12 cellular contexts compared by ENCODE assay signal in the genomic region with DNA sequence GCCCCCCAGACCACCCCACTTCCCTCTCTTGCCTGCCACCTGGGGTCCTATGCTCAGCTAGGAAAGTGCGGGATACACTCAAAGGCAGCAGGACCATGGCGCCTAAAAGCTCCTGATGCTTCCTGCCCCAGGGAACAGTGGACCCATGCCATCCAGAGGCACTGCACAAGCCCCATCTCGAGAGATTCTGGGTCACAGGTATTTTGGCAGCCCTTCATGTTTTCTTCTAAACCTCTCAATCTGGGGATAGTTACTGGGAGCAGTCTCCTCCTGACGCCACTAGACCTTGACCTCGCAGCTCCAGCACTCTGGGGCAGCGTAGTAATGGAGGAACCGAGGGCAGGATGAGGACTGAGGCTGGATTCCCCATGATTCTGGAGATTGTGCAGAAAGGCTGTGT.
DNase-seq lines count a peak whose midpoint lies in the region; ATAC-seq and TF ChIP-seq lines count a peak whose summit lies in the region.
"Had no signal": no experiment of that assay in that cellular context is flagged by ENCODE, and none has a peak within 500 bp of the region (broad histone marks: within the 10 kb centered on the region; RNA-seq: fewer than 3 reads in every experiment).

No MANE protein-coding gene starts in this region.

- H3K4me3 ChIP-seq in muscle layer of duodenum (ENCODE audit: low read depth in 1 of 2, low read length in 2 of 2) = no peak overlapping the region
- no peak overlapping the region for H3K4me3 ChIP-seq in thoracic aorta
- H3K4me3 ChIP-seq: dorsolateral prefrontal cortex had no signal

- no peak for ATAC-seq in activated T-cell treated with anti-CD3 and anti-CD28 coated beads, Interleukin-2, amount 50 U/mL, for 72 hours (replicated peaks in 1 of 2)
- ATAC-seq in T-helper 17 cell (no peak), thoracic aorta (ENCODE audit: insufficient number of reproducible peaks, low FRiP score, low read depth) (no peak), GM18909 (IDR thresholded peaks at IDR 0.05; ENCODE audit: poor library complexity, unreplicated experiment) (no peak)
- ATAC-seq: WTC11 had no signal

- H3K27ac ChIP-seq in muscle layer of duodenum (ENCODE audit: low read length) (peak overlapping the region; percentile 52), thoracic aorta (peak overlapping the region; percentile 89 to 92)

- no peak for TF ChIP-seq CTCF in thoracic aorta (IDR thresholded peaks at IDR 0.05)
- TF ChIP-seq CTCF in GM10248 (IDR thresholded peaks at IDR 0.05; ENCODE audit: control extremely low read depth, extremely low read depth, low read depth, missing control alignments) = no peak

- peak overlapping the region; percentile 65 to 85 for H3K4me3 Mint-ChIP-seq in activated T-cell treated with anti-CD3 and anti-CD28 coated beads, Interleukin-2, amount 50 U/mL, for 72 hours
- H3K4me3 Mint-ChIP-seq in T-helper 17 cell = no peak overlapping the region
- H3K4me3 Mint-ChIP-seq: WTC11 had no signal

- no peaks in the 10 kb centered on the region for H3K27me3 ChIP-seq in muscle layer of duodenum (ENCODE audit: low read depth, low read length)
- no peaks in the 10 kb centered on the region for H3K27me3 ChIP-seq in thoracic aorta (replicated peaks; ENCODE audit: insufficient read depth)
- H3K27me3 ChIP-seq: dorsolateral prefrontal cortex had no signal

- CTCF ChIA-PET in GM10248 (lab: Yijun Ruan, JAX) = interaction anchor here (1.1 kb wide), 1 partner anchor 115 kb away, joined by 4 read pairs; no protein-coding TSS in a partner anchor

- no peak overlapping the region for H3K27ac Mint-ChIP-seq in activated T-cell treated with anti-CD3 and anti-CD28 coated beads, Interleukin-2, amount 50 U/mL, for 72 hours
- H3K27ac Mint-ChIP-seq in T-helper 17 cell = peak overlapping the region; percentile 47
- H3K27ac Mint-ChIP-seq: WTC11 had no signal

- peaks cover 0 to 6% of the 10 kb centered on the region in 2 donors for H3K36me3 Mint-ChIP-seq in activated T-cell treated with anti-CD3 and anti-CD28 coated beads, Interleukin-2, amount 50 U/mL, for 72 hours (ENCODE audit: insufficient read depth in 2 of 2)
- no peaks in the 10 kb centered on the region for H3K36me3 Mint-ChIP-seq in T-helper 17 cell (ENCODE audit: low read depth)
- H3K36me3 Mint-ChIP-seq: WTC11 had no signal

- H3K36me3 ChIP-seq in muscle layer of duodenum (ENCODE audit: control insufficient read depth in 1 of 2, insufficient read depth in 2 of 2, low read length in 2 of 2) (peaks cover 0 to 3% of the 10 kb centered on the region in 2 donors), thoracic aorta (no peaks in the 10 kb centered on the region)

- H3K4me1 ChIP-seq in muscle layer of duodenum (ENCODE audit: control insufficient read depth in 1 of 2, insufficient read depth in 2 of 2, low read length in 2 of 2) = peaks cover 22 to 43% of the 10 kb centered on the region in 2 donors
- H3K4me1 ChIP-seq in thoracic aorta (ENCODE audit: control insufficient read depth in 1 of 2, low read depth in 2 of 2) = peaks cover 57 to 100% of the 10 kb centered on the region in 2 donors

- DNase-seq in activated T-cell treated with anti-CD3 and anti-CD28 coated beads, Interleukin-2, amount 50 U/mL, for 72 hours = no peak
- DNase-seq in activated T-cell treated with anti-CD3 and anti-CD28 coated beads for 4 hours = no peak
- no peak for DNase-seq in T-helper 17 cell
- no peak for DNase-seq in thoracic aorta (ENCODE audit: low spot score)
- DNase-seq in GM10248 (ENCODE audit: extremely low spot score) = no peak
- DNase-seq in NCI-H526 treated with DMSO at 0.1 percent for 48 hours (lab: John Stamatoyannopoulos, UW) = no peak
- DNase-seq: activated T-cell treated with anti-CD3 and anti-CD28 coated beads, Interleukin-2, amount 50 U/mL, for 1 hour; foreskin melanocyte had no signal

- peaks cover 4 to 7% of the 10 kb centered on the region in 2 donors for H3K9me3 Mint-ChIP-seq in activated T-cell treated with anti-CD3 and anti-CD28 coated beads, Interleukin-2, amount 50 U/mL, for 72 hours

- H3K27me3 Mint-ChIP-seq in activated T-cell treated with anti-CD3 and anti-CD28 coated beads, Interleukin-2, amount 50 U/mL, for 72 hours (ENCODE audit: low read depth) = peaks cover 18% of the 10 kb centered on the region
- H3K27me3 Mint-ChIP-seq in T-helper 17 cell = peaks cover 9% of the 10 kb centered on the region

- POLR2A ChIA-PET in GM10248 (lab: Yijun Ruan, JAX) = no interaction called here

- H3K9me3 ChIP-seq in T-helper 17 cell (ENCODE audit: control insufficient read depth, low read length, poor library complexity, severe bottlenecking) (no peaks in the 10 kb centered on the region), muscle layer of duodenum (ENCODE audit: control insufficient read depth in 1 of 2, low read length in 2 of 2) (no peaks in the 10 kb centered on the region), thoracic aorta (no peaks in the 10 kb centered on the region)

- peaks cover 79% of the 10 kb centered on the region for H3K4me1 Mint-ChIP-seq in activated T-cell treated with anti-CD3 and anti-CD28 coated beads, Interleukin-2, amount 50 U/mL, for 72 hours (ENCODE audit: low read depth)
- H3K4me1 Mint-ChIP-seq in T-helper 17 cell = peaks cover 35% of the 10 kb centered on the region
